ENCODE assay signal across 13 cellular contexts in genomic region chr4:176817222-176817621, GRCh38. TPM values are rescaled to one million over a fixed set of nuclear protein-coding genes. Genes with fewer than 3 reads are reported as not detected.
A peak's percentile ranks its signal among the peaks of the same experiment; 100 is the strongest.
DNase-seq lines count a peak whose midpoint lies in the region; ATAC-seq and TF ChIP-seq lines count a peak whose summit lies in the region.
"Had no signal": no experiment of that assay in that cellular context is flagged by ENCODE, and none has a peak within 500 bp of the region (broad histone marks: within the 10 kb centered on the region; RNA-seq: fewer than 3 reads in every experiment).

No MANE protein-coding gene starts in this region.

- no peak overlapping the region for H3K4me3 ChIP-seq in IMR-90 (ENCODE audit: insufficient read depth, low read depth, low read length)

- H3K27me3 Mint-ChIP-seq in effector memory CD8-positive, alpha-beta T cell = no peaks in the 10 kb centered on the region
- H3K27me3 Mint-ChIP-seq: memory B cell had no signal

- H2AK5ac ChIP-seq in IMR-90 (ENCODE audit: low read depth, low read length) = peak overlapping the region; percentile 56; the same call in 1 of the 2 replicates

- POLR2A ChIA-PET in GM10248 (lab: Yijun Ruan, JAX) (no interaction called here), IMR-90 (lab: Charles Lee; ENCODE audit: unreplicated experiment) (no interaction called here)

- WGBS in IMR-90 (ENCODE audit: extremely low coverage in 2 of 2, insufficient read length in 1 of 2), 2 experiments = no CpG with 5 or more reads among the region's 2 CpGs

- H3K4ac ChIP-seq in IMR-90 (ENCODE audit: low read depth, low read length) = peak overlapping the region; percentile 68

- peak overlapping the region; percentile 84; the same call in 1 of the 2 replicates for H2BK20ac ChIP-seq in IMR-90 (ENCODE audit: low read depth, low read length)

- peak overlapping the region; percentile 73; the same call in 1 of the 2 replicates for H4K91ac ChIP-seq in IMR-90 (ENCODE audit: insufficient read depth, low read depth, low read length)

- CTCF ChIA-PET in GM10248 (lab: Yijun Ruan, JAX) = interaction anchor here (1.2 kb wide), 1 partner anchor 11 kb away, joined by 4 read pairs; no protein-coding TSS in a partner anchor
- CTCF ChIA-PET in IMR-90 (lab: Yijun Ruan, JAX) = interaction anchor here (1.0 to 1.4 kb wide), 2 partner anchors 14 to 230 kb away, joined by 3 to 5 read pairs; no protein-coding TSS in a partner anchor

- peak overlapping the region; percentile 52 for H3K23ac ChIP-seq in IMR-90 (ENCODE audit: low read depth, low read length)

- peaks cover 5% of the 10 kb centered on the region for H3K9me1 ChIP-seq in IMR-90 (ENCODE audit: insufficient read depth, low read length)

- no peaks in the 10 kb centered on the region for H3K9me3 ChIP-seq in IMR-90 (ENCODE audit: control insufficient read depth, insufficient read depth, low read length)

- H3K9me3 Mint-ChIP-seq in effector memory CD8-positive, alpha-beta T cell = peaks cover 6 to 14% of the 10 kb centered on the region in 2 donors
- H3K9me3 Mint-ChIP-seq: memory B cell had no signal

- no peaks in the 10 kb centered on the region for H4K20me1 ChIP-seq in IMR-90 (ENCODE audit: insufficient read depth, low read length)

- ATAC-seq in GM19463 (IDR thresholded peaks at IDR 0.05; ENCODE audit: unreplicated experiment) (peak; percentile 89), HG02938 (IDR thresholded peaks at IDR 0.05; ENCODE audit: unreplicated experiment) (peak; percentile 88), IMR-90 (ENCODE audit: low read depth) (peak; percentile 62)
- no peak for ATAC-seq in effector memory CD8-positive, alpha-beta T cell (replicated peaks)

- peak overlapping the region; percentile 82 for H2AFZ ChIP-seq in IMR-90 (replicated peaks; ENCODE audit: low read length, poor library complexity)

- H3K56ac ChIP-seq in IMR-90 (ENCODE audit: extremely low read depth, insufficient read depth, low read length) = no peak overlapping the region

- peak overlapping the region; percentile 50 for H2BK5ac ChIP-seq in IMR-90 (ENCODE audit: low read depth, low read length, poor library complexity, severe bottlenecking)

- H3K4me3 Mint-ChIP-seq in effector memory CD8-positive, alpha-beta T cell = no peak overlapping the region
- H3K4me3 Mint-ChIP-seq: memory B cell had no signal

- H3K79me1 ChIP-seq in IMR-90 (ENCODE audit: low read depth in 1 of 2, low read length in 2 of 2) = peaks cover 0 to 5% of the 10 kb centered on the region in 2 experiments; a peak in 1 of 4 replicates

- TF ChIP-seq POLR2A in IMR-90 (IDR thresholded peaks at IDR 0.05; ENCODE audit: low read depth, low read length) = no peak

- H3K27ac Mint-ChIP-seq in effector memory CD8-positive, alpha-beta T cell = no peak overlapping the region
- H3K27ac Mint-ChIP-seq: memory B cell had no signal

- H3K14ac ChIP-seq in IMR-90 (replicated peaks; ENCODE audit: low read depth, low read length) = peak overlapping the region; percentile 92

- no peak overlapping the region for H3K27ac ChIP-seq in IMR-90 (ENCODE audit: insufficient read depth, low read length)

- H2BK120ac ChIP-seq in IMR-90 (ENCODE audit: low read depth, low read length) = peak overlapping the region; percentile 65

- no peaks in the 10 kb centered on the region for H3K36me3 Mint-ChIP-seq in effector memory CD8-positive, alpha-beta T cell (ENCODE audit: insufficient read depth)
- H3K36me3 Mint-ChIP-seq: memory B cell had no signal

- peak overlapping the region; percentile 34; the same call in 1 of the 2 replicates for H3K18ac ChIP-seq in IMR-90 (ENCODE audit: low read depth, low read length)

- BruUV-seq in IMR-90 (replicated peaks; lab: Mats Ljungman, UMichigan) = no TSS peak

- dilution Hi-C loops in IMR-90 (cut with HindIII; ENCODE audit: low sequenced_read_pairs, unreplicated experiment) = no loop called here

- intact Hi-C loops in IMR-90 (cut with micrococcal nuclease) = no loop called here

- peak overlapping the region; percentile 71 for H4K5ac ChIP-seq in IMR-90 (ENCODE audit: low read depth, low read length)

- DNase-seq in GM10248 (ENCODE audit: extremely low spot score) (peak; percentile 10), IMR-90 (no peak), SIG-M5 (lab: John Stamatoyannopoulos, UW) (no peak), dermis blood vessel endothelial cell (no peak), midbrain (lab: John Stamatoyannopoulos, UW) (no peak)
- no peak for DNase-seq in effector memory CD8-positive, alpha-beta T cell
- DNase-seq: COR-L47; HCEC 1CT; posterior cingulate gyrus; stimulated activated naive CD4-positive, alpha-beta T cell treated with Interleukin-2 at 50 U/mL for 16 hours had no signal

- H3K4me1 ChIP-seq in IMR-90 (ENCODE audit: control insufficient read depth, insufficient read depth, low read length) = no peaks in the 10 kb centered on the region; the same call in 1 of the 2 replicates

- H3K4me1 Mint-ChIP-seq in effector memory CD8-positive, alpha-beta T cell (ENCODE audit: low read depth in 2 of 2) = no peaks in the 10 kb centered on the region
- H3K4me1 Mint-ChIP-seq: memory B cell had no signal

- TF ChIP-seq CTCF in GM10248 (IDR thresholded peaks at IDR 0.05; ENCODE audit: control extremely low read depth, extremely low read depth, low read depth, missing control alignments) (no peak), IMR-90 (conservative IDR thresholded peaks at IDR 0.05; ENCODE audit: low read depth, low read length) (no peak)

- peak overlapping the region; percentile 31 to 52; a peak in 2 of 4 replicates for H4K8ac ChIP-seq in IMR-90 (ENCODE audit: low read depth in 2 of 2, low read length in 2 of 2)

- in situ Hi-C loops in IMR-90 (cut with MboI; ENCODE audit: low sequenced_read_pairs) = no loop called here

- H3K4me2 ChIP-seq in IMR-90 (ENCODE audit: low read depth, low read length) = peak overlapping the region; percentile 41

- TF ChIP-seq RAD21 in IMR-90 (IDR thresholded peaks at IDR 0.05; ENCODE audit: low read length) = no peak

- H3K9ac ChIP-seq in IMR-90 (ENCODE audit: low read depth, low read length) = no peak overlapping the region

- H2AK9ac ChIP-seq in IMR-90 (replicated peaks; ENCODE audit: low read depth, low read length, poor library complexity) = peak overlapping the region; percentile 56

- peak overlapping the region; percentile 70; the same call in 2 of the 3 replicates for H2BK15ac ChIP-seq in IMR-90 (ENCODE audit: low read depth, low read length)

- no peaks in the 10 kb centered on the region for H3K36me3 ChIP-seq in IMR-90 (ENCODE audit: control insufficient read depth, insufficient read depth, low read length)

- H3K27me3 ChIP-seq in IMR-90 (ENCODE audit: control insufficient read depth, insufficient read depth, low read length) = no peaks in the 10 kb centered on the region

TF ChIP-seq in IMR-90, 13 proteins besides CTCF, POLR2A, EP300 and RAD21:
- no peak for TF ChIP-seq ELK1 (IDR thresholded peaks at IDR 0.05; ENCODE audit: borderline replicate concordance, low read depth, low read length)
- TF ChIP-seq SMC3 (IDR thresholded peaks at IDR 0.05; ENCODE audit: low read depth, low read length) = no peak
- no peak for TF ChIP-seq CEBPB (IDR thresholded peaks at IDR 0.05; ENCODE audit: low read depth, low read length)
- no peak for TF ChIP-seq RCOR1 (IDR thresholded peaks at IDR 0.05; ENCODE audit: insufficient replicate concordance, low read length)
- TF ChIP-seq MAFK (IDR thresholded peaks at IDR 0.05; ENCODE audit: low read depth, low read length) = no peak
- TF ChIP-seq CHD1 (IDR thresholded peaks at IDR 0.05; ENCODE audit: low read depth, low read length) = no peak
- TF ChIP-seq USF2 (IDR thresholded peaks at IDR 0.05; ENCODE audit: low read depth, low read length) = no peak
- TF ChIP-seq RFX5 (IDR thresholded peaks at IDR 0.05; ENCODE audit: low read depth, low read length) = no peak
- no peak for TF ChIP-seq MXI1 (IDR thresholded peaks at IDR 0.05; ENCODE audit: borderline replicate concordance, low read depth, low read length)
- no peak for TF ChIP-seq FOS (IDR thresholded peaks at IDR 0.05; ENCODE audit: low read depth, low read length)
- no peak for TF ChIP-seq NFE2L2 (IDR thresholded peaks at IDR 0.05; ENCODE audit: low read depth, low read length)
- TF ChIP-seq MAZ (IDR thresholded peaks at IDR 0.05; ENCODE audit: borderline replicate concordance, low read depth, low read length) = no peak
- TF ChIP-seq BHLHE40 (IDR thresholded peaks at IDR 0.05; ENCODE audit: low read depth, low read length) = no peak

RNA-seq across cellular contexts. Expression of gene VEGFC, which starts 24.5 kb away (rescaled TPM):
- total RNA-seq in IMR-90 (2012; rRNA removed) = 22.9 and 26.9 TPM in 2 replicates
- 43.7 and 49.7 TPM in 2 replicates for polyA plus RNA-seq in IMR-90 (2012; rRNA removed)
- polyA plus RNA-seq in IMR-90 (2012; cell fraction: cytosol; rRNA removed) = 22.0 and 30.2 TPM in 2 replicates
- polyA plus RNA-seq in IMR-90 (2012; cell fraction: nucleus; rRNA removed; ENCODE audit: low replicate concordance) = 15.5 and 65.2 TPM in 2 replicates
- 4.4 and 10.8 TPM in 2 replicates for total RNA-seq in dermis blood vessel endothelial cell
